Comparison of ENCODE assay signal across 1 cellular context in genomic region chr1:36397378-36398230, GRCh38.
TF ChIP-seq lines count a peak whose summit lies in the region.

Gene LSM10 (minus strand): TSS chr1:36397908. CDS start chr1:36394129, 3,779 bp downstream.

TF ChIP-seq in HepG2, 621 proteins besides CTCF, POLR2A, EP300 and RAD21 (continued from another document):
- TF ChIP-seq, protein P1, sequence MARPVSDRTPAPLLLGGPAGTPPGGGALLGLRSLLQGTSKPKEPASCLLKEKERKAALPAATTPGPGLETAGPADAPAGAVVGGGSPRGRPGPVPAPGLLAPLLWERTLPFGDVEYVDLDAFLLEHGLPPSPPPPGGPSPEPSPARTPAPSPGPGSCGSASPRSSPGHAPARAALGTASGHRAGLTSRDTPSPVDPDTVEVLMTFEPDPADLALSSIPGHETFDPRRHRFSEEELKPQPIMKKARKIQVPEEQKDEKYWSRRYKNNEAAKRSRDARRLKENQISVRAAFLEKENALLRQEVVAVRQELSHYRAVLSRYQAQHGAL (CRISPR knock-in tag; IDR thresholded peaks at IDR 0.05; ENCODE audit: not compliant biosample characterization): peak; percentile 70
- TF ChIP-seq ZBTB3 (CRISPR knock-in tag; IDR thresholded peaks at IDR 0.05; ENCODE audit: borderline replicate concordance, low read depth): no peak
- TF ChIP-seq ZNF264 (CRISPR knock-in tag; IDR thresholded peaks at IDR 0.05): peak; percentile 79; the same call in 1 of the 2 replicates
- TF ChIP-seq ZFAT (CRISPR knock-in tag; conservative IDR thresholded peaks at IDR 0.05): peak; percentile 87
- no peak for TF ChIP-seq NFE2 (CRISPR knock-in tag; IDR thresholded peaks at IDR 0.05)
- no peak; the same call in 1 of the 2 replicates for TF ChIP-seq STAT6 (CRISPR knock-in tag; IDR thresholded peaks at IDR 0.05; ENCODE audit: borderline replicate concordance)
- TF ChIP-seq, protein P2, sequence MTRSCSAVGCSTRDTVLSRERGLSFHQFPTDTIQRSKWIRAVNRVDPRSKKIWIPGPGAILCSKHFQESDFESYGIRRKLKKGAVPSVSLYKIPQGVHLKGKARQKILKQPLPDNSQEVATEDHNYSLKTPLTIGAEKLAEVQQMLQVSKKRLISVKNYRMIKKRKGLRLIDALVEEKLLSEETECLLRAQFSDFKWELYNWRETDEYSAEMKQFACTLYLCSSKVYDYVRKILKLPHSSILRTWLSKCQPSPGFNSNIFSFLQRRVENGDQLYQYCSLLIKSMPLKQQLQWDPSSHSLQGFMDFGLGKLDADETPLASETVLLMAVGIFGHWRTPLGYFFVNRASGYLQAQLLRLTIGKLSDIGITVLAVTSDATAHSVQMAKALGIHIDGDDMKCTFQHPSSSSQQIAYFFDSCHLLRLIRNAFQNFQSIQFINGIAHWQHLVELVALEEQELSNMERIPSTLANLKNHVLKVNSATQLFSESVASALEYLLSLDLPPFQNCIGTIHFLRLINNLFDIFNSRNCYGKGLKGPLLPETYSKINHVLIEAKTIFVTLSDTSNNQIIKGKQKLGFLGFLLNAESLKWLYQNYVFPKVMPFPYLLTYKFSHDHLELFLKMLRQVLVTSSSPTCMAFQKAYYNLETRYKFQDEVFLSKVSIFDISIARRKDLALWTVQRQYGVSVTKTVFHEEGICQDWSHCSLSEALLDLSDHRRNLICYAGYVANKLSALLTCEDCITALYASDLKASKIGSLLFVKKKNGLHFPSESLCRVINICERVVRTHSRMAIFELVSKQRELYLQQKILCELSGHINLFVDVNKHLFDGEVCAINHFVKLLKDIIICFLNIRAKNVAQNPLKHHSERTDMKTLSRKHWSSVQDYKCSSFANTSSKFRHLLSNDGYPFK (CRISPR knock-in tag; IDR thresholded peaks at IDR 0.05; ENCODE audit: borderline replicate concordance): peak; percentile 36; the same call in 1 of the 2 replicates
- peak; percentile 38; the same call in 1 of the 2 replicates for TF ChIP-seq CHCHD3 (CRISPR knock-in tag; IDR thresholded peaks at IDR 0.05)
- TF ChIP-seq XBP1 (CRISPR knock-in tag; IDR thresholded peaks at IDR 0.05): no peak
- TF ChIP-seq PHF21A (CRISPR knock-in tag; IDR thresholded peaks at IDR 0.05): peak; percentile 42; the same call in 1 of the 2 replicates
- TF ChIP-seq, protein P3, sequence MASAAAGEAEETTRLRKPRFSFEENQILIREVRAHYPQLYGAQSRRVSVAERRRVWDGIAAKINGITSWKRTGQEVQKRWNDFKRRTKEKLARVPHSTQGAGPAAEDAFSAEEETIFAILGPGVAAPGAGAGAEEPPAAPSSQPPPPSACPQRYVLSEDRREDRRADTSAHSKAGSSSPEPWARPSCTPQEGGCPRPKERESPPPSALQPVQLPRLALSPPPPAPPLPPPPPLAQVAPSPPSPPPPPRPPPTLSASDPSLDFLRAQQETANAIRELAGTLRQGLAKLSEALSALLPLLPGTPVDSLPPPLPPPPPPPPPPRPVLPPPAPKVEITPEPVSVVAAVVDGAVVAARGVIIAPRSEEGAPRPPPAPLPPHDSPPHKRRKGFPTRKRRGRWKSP (CRISPR knock-in tag; IDR thresholded peaks at IDR 0.05): peak; percentile 87
- TF ChIP-seq TARDBP (CRISPR knock-in tag; IDR thresholded peaks at IDR 0.05): 0 out of 2 replicates have a peak, but pooled peaks have one; percentile 22
- TF ChIP-seq DNMT1 (CRISPR knock-in tag; IDR thresholded peaks at IDR 0.05): no peak
- TF ChIP-seq SRY (CRISPR knock-in tag; IDR thresholded peaks at IDR 0.05): peak; percentile 66; the same call in 1 of the 2 replicates
- peak; percentile 24; the same call in 1 of the 2 replicates for TF ChIP-seq RXRA (CRISPR knock-in tag; IDR thresholded peaks at IDR 0.05)
- peak; percentile 65; the same call in 1 of the 2 replicates for TF ChIP-seq ZNF430 (CRISPR knock-in tag; IDR thresholded peaks at IDR 0.05)
- TF ChIP-seq SOX6 (IDR thresholded peaks at IDR 0.05): no peak
- peak; percentile 40 for TF ChIP-seq SOX6 (CRISPR knock-in tag; IDR thresholded peaks at IDR 0.05)
- TF ChIP-seq FOXJ3 (CRISPR knock-in tag; IDR thresholded peaks at IDR 0.05; ENCODE audit: borderline replicate concordance): no peak; the same call in 1 of the 2 replicates
- TF ChIP-seq ZNF3 (CRISPR knock-in tag; IDR thresholded peaks at IDR 0.05): peak; percentile 22; the same call in 1 of the 2 replicates
- TF ChIP-seq HNRNPLL (IDR thresholded peaks at IDR 0.05; ENCODE audit: low read depth, low read length, poor library complexity, severe bottlenecking): peak; percentile 93
- peak; percentile 51; the same call in 1 of the 2 replicates for TF ChIP-seq HOXD1 (CRISPR knock-in tag; IDR thresholded peaks at IDR 0.05)
- peak; percentile 85; the same call in 1 of the 2 replicates for TF ChIP-seq YEATS4 (CRISPR knock-in tag; IDR thresholded peaks at IDR 0.05; ENCODE audit: borderline replicate concordance)
- TF ChIP-seq NFIC (IDR thresholded peaks at IDR 0.05; ENCODE audit: low read length): no peak
- TF ChIP-seq, protein P4, sequence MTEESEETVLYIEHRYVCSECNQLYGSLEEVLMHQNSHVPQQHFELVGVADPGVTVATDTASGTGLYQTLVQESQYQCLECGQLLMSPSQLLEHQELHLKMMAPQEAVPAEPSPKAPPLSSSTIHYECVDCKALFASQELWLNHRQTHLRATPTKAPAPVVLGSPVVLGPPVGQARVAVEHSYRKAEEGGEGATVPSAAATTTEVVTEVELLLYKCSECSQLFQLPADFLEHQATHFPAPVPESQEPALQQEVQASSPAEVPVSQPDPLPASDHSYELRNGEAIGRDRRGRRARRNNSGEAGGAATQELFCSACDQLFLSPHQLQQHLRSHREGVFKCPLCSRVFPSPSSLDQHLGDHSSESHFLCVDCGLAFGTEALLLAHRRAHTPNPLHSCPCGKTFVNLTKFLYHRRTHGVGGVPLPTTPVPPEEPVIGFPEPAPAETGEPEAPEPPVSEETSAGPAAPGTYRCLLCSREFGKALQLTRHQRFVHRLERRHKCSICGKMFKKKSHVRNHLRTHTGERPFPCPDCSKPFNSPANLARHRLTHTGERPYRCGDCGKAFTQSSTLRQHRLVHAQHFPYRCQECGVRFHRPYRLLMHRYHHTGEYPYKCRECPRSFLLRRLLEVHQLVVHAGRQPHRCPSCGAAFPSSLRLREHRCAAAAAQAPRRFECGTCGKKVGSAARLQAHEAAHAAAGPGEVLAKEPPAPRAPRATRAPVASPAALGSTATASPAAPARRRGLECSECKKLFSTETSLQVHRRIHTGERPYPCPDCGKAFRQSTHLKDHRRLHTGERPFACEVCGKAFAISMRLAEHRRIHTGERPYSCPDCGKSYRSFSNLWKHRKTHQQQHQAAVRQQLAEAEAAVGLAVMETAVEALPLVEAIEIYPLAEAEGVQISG (CRISPR knock-in tag; IDR thresholded peaks at IDR 0.05): peak; percentile 98
- no peak for TF ChIP-seq RFX5 (IDR thresholded peaks at IDR 0.05; ENCODE audit: low read depth, low read length)
- TF ChIP-seq, protein P5, sequence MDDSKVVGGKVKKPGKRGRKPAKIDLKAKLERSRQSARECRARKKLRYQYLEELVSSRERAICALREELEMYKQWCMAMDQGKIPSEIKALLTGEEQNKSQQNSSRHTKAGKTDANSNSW (CRISPR knock-in tag; IDR thresholded peaks at IDR 0.05; ENCODE audit: borderline replicate concordance): peak; percentile 47; the same call in 1 of the 2 replicates
- TF ChIP-seq, protein P6, sequence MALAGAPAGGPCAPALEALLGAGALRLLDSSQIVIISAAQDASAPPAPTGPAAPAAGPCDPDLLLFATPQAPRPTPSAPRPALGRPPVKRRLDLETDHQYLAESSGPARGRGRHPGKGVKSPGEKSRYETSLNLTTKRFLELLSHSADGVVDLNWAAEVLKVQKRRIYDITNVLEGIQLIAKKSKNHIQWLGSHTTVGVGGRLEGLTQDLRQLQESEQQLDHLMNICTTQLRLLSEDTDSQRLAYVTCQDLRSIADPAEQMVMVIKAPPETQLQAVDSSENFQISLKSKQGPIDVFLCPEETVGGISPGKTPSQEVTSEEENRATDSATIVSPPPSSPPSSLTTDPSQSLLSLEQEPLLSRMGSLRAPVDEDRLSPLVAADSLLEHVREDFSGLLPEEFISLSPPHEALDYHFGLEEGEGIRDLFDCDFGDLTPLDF (CRISPR knock-in tag; IDR thresholded peaks at IDR 0.05): peak; percentile 77
- peak; percentile 88 for TF ChIP-seq HOXA3 (CRISPR knock-in tag; IDR thresholded peaks at IDR 0.05)
- TF ChIP-seq FOXK1 (CRISPR knock-in tag; IDR thresholded peaks at IDR 0.05; ENCODE audit: borderline replicate concordance, low read depth): no peak
- TF ChIP-seq MED13 (CRISPR knock-in tag; IDR thresholded peaks at IDR 0.05): peak; percentile 81; the same call in 1 of the 2 replicates
- peak; percentile 67; the same call in 1 of the 2 replicates for TF ChIP-seq ZFP1 (CRISPR knock-in tag; IDR thresholded peaks at IDR 0.05)
- TF ChIP-seq, protein P7, sequence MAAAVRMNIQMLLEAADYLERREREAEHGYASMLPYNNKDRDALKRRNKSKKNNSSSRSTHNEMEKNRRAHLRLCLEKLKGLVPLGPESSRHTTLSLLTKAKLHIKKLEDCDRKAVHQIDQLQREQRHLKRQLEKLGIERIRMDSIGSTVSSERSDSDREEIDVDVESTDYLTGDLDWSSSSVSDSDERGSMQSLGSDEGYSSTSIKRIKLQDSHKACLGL (CRISPR knock-in tag; IDR thresholded peaks at IDR 0.05): peak; percentile 75; the same call in 1 of the 2 replicates
- 0 out of 2 replicates have a peak, but pooled peaks have one; percentile 30 for TF ChIP-seq IRF9 (CRISPR knock-in tag; IDR thresholded peaks at IDR 0.05; ENCODE audit: borderline replicate concordance)
- TF ChIP-seq HDAC6 (IDR thresholded peaks at IDR 0.05; ENCODE audit: low read depth, low read length): no peak
- no peak for TF ChIP-seq MAZ (IDR thresholded peaks at IDR 0.05; ENCODE audit: borderline replicate concordance, low read depth, low read length)
- peak; percentile 75 for TF ChIP-seq MAZ (CRISPR knock-in tag; IDR thresholded peaks at IDR 0.05; ENCODE audit: low read depth)
- TF ChIP-seq HIVEP1 (CRISPR knock-in tag; IDR thresholded peaks at IDR 0.05): peak; percentile 36; the same call in 1 of the 2 replicates
- peak; percentile 62; the same call in 1 of the 2 replicates for TF ChIP-seq PHF20 (CRISPR knock-in tag; IDR thresholded peaks at IDR 0.05)
- TF ChIP-seq ERF (CRISPR knock-in tag; IDR thresholded peaks at IDR 0.05): peak; percentile 69
- no peak for TF ChIP-seq ZNF549 (CRISPR knock-in tag; IDR thresholded peaks at IDR 0.05)
- TF ChIP-seq ZNF274 (CRISPR knock-in tag; IDR thresholded peaks at IDR 0.05): peak; percentile 70
- no peak for TF ChIP-seq ZKSCAN5 (CRISPR knock-in tag; IDR thresholded peaks at IDR 0.05)
- TF ChIP-seq ETV6 (CRISPR knock-in tag; conservative IDR thresholded peaks at IDR 0.05): peak; percentile 63; the same call in 1 of the 2 replicates
- TF ChIP-seq, protein P8, sequence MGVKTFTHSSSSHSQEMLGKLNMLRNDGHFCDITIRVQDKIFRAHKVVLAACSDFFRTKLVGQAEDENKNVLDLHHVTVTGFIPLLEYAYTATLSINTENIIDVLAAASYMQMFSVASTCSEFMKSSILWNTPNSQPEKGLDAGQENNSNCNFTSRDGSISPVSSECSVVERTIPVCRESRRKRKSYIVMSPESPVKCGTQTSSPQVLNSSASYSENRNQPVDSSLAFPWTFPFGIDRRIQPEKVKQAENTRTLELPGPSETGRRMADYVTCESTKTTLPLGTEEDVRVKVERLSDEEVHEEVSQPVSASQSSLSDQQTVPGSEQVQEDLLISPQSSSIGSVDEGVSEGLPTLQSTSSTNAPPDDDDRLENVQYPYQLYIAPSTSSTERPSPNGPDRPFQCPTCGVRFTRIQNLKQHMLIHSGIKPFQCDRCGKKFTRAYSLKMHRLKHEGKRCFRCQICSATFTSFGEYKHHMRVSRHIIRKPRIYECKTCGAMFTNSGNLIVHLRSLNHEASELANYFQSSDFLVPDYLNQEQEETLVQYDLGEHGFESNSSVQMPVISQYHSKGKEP (CRISPR knock-in tag; IDR thresholded peaks at IDR 0.05): no peak
- 0 out of 2 replicates have a peak, but pooled peaks have one; percentile 63 for TF ChIP-seq MEF2D (CRISPR knock-in tag; IDR thresholded peaks at IDR 0.05)
- TF ChIP-seq, protein P9, sequence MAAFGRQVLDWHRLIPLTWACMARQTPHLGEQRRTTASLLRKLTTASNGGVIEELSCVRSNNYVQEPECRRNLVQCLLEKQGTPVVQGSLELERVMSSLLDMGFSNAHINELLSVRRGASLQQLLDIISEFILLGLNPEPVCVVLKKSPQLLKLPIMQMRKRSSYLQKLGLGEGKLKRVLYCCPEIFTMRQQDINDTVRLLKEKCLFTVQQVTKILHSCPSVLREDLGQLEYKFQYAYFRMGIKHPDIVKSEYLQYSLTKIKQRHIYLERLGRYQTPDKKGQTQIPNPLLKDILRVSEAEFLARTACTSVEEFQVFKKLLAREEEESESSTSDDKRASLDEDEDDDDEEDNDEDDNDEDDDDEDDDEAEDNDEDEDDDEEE (CRISPR knock-in tag; IDR thresholded peaks at IDR 0.05): no peak
- peak; percentile 85 for TF ChIP-seq ZSCAN20 (CRISPR knock-in tag; IDR thresholded peaks at IDR 0.05; ENCODE audit: borderline replicate concordance)
- TF ChIP-seq THYN1 (CRISPR knock-in tag; IDR thresholded peaks at IDR 0.05; ENCODE audit: borderline replicate concordance, low read depth): no peak
